Comparison of ENCODE assay signal across 22 cellular contexts in the genomic region with DNA sequence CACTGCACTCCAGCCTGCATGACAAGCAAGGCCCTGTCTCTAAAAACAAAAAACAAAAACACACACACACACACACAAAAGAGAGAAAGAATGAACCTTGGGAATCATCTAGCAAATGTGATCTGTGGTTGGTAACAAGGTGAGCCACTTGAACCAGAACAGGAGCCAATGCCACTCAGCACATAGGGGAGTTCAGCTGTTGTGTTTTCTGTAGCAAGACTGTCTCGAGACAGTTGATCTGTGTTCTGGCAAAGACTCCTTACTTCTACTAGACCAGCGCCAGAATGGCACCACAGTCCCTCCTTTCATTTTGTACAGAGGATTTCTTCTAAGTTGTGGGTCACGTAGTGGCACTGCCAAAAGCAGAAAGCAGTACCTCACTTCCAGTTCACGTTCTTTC. TPM values are rescaled to one million over a fixed set of nuclear protein-coding genes. Genes with fewer than 3 reads are reported as not detected.
DNase-seq lines count a peak whose midpoint lies in the region; ATAC-seq, FAIRE-seq and TF ChIP-seq lines count a peak whose summit lies in the region.
"Had no signal": no experiment of that assay in that cellular context is flagged by ENCODE, and none has a peak within 500 bp of the region (broad histone marks: within the 10 kb centered on the region; RNA-seq: fewer than 3 reads in every experiment).

No MANE protein-coding gene starts in this region.

- H3K9ac ChIP-seq in HCT116 (ENCODE audit: low read length) (no peak overlapping the region), K562 (ENCODE audit: insufficient read depth in 1 of 2, low read depth in 2 of 2, low read length in 2 of 2) (no peak overlapping the region)
- H3K9ac ChIP-seq: GM23248 had no signal

- intact Hi-C loops in HCT116 (cut with micrococcal nuclease): no loop called here
- intact Hi-C loops in K562 (cut with micrococcal nuclease): no loop called here
- intact Hi-C loops in psoas muscle (cut with DNase I): no loop called here

- H3K27ac ChIP-seq in HCT116 (ENCODE audit: low read depth, low read length) (no peak overlapping the region), K562 (ENCODE audit: extremely low read depth, low read depth, low read length) (no peak overlapping the region), psoas muscle (peak overlapping the region; percentile 72)
- H3K27ac ChIP-seq: GM23248 had no signal

- no peak overlapping the region for H3K4me3 ChIP-seq in HCT116 (replicated peaks in 1 of 2; ENCODE audit: low read depth in 1 of 2, low read length in 2 of 2)
- no peak overlapping the region for H3K4me3 ChIP-seq in K562
- no peak overlapping the region for H3K4me3 ChIP-seq in psoas muscle
- H3K4me3 ChIP-seq: GM12878, GM23248, HAP-1 had no signal

- H3K4me1 ChIP-seq in HCT116 (ENCODE audit: control insufficient read depth in 1 of 2, insufficient read depth in 2 of 2, low read length in 2 of 2) (peaks cover 7 to 22% of the 10 kb centered on the region in 2 experiments; a peak in 3 of 4 replicates), K562 (replicated peaks in 1 of 2; ENCODE audit: control insufficient read depth in 2 of 2, insufficient read depth in 2 of 2, low read length in 2 of 2) (peaks cover 0 to 15% of the 10 kb centered on the region in 2 experiments; a peak in 2 of 5 replicates), psoas muscle (peaks cover 7% of the 10 kb centered on the region)
- H3K4me1 ChIP-seq: BE2C, HAP-1 had no signal

- RAD21 ChIA-PET in HCT116 (lab: Charles Lee; ENCODE audit: low non-redundant PET in 1 of 2, low total read pairs in 2 of 2, uncharacterized antibody in 2 of 2, unreplicated experiment in 2 of 2): no interaction called here

- no peak for TF ChIP-seq POLR2A in HCT116 (IDR thresholded peaks at IDR 0.05; ENCODE audit: borderline replicate concordance, extremely low read depth, insufficient read depth, insufficient read length)
- no peak for TF ChIP-seq POLR2A in K562 (conservative IDR thresholded peaks at IDR 0.05)

- H3K9me3 ChIP-seq in HCT116 (ENCODE audit: control insufficient read depth in 1 of 2, insufficient read depth in 1 of 2, low read depth in 1 of 2, low read length in 2 of 2) (no peaks in the 10 kb centered on the region), K562 (replicated peaks; ENCODE audit: control insufficient read depth, insufficient read depth, low read depth, low read length) (no peaks in the 10 kb centered on the region), psoas muscle (no peaks in the 10 kb centered on the region)
- H3K9me3 ChIP-seq: BE2C, HAP-1 had no signal

- TF ChIP-seq CTCF in HCT116 (IDR thresholded peaks at IDR 0.05 in 2 of 3, conservative IDR thresholded peaks at IDR 0.05 in 1 of 3; ENCODE audit: borderline replicate concordance in 1 of 3, insufficient read depth in 1 of 3, low read depth in 2 of 3, low read length in 2 of 3) (no peak), K562 (IDR thresholded peaks at IDR 0.05 in 2 of 3, conservative IDR thresholded peaks at IDR 0.05 in 1 of 3; ENCODE audit: insufficient read depth in 2 of 3, low read depth in 1 of 3, low read length in 3 of 3) (no peak), psoas muscle (IDR thresholded peaks at IDR 0.05) (no peak)

- 26% methylated on average over 4 of the region's 4 CpGs for WGBS in K562 (ENCODE audit: insufficient coverage, low coverage, missing lambda C conversion rate)
- WGBS in psoas muscle, 3 donors: 42 to 63% (median 43%) methylated on average over 4 of the region's 4 CpGs

- DNase-seq in HCT116 (ENCODE audit: low read depth, low spot score): no peak
- no peak for DNase-seq in K562 (ENCODE audit: extremely low read depth in 1 of 4, low spot score in 3 of 4)
- DNase-seq in psoas muscle: no peak
- no peak for DNase-seq in SKM-1 treated with dmso at 0.1 percent for 144 hours (lab: John Stamatoyannopoulos, UW; ENCODE audit: unreplicated experiment)
- DNase-seq in activated T-cell treated with anti-CD3 and anti-CD28 coated beads for 4 hours: no peak
- DNase-seq in NCI-H2227 (lab: John Stamatoyannopoulos, UW; ENCODE audit: unreplicated experiment): no peak
- DNase-seq: ACHN; BE2C; C1 segment of cervical spinal cord; CD4-positive, CD25-positive, alpha-beta regulatory T cell; CD8-positive, alpha-beta memory T cell; COR-L47; DMS 273 treated with DMSO at 0.1 percent for 48 hours; DMS53; DND-41; EL; GM23248 had no signal

- BruUV-seq in HCT116 (replicated peaks; lab: Mats Ljungman, UMichigan) (no TSS peak), K562 (replicated peaks; lab: Mats Ljungman, UMichigan) (no TSS peak)

- no peaks in the 10 kb centered on the region for H3K9me2 ChIP-seq in HCT116 (ENCODE audit: insufficient read depth)

- H3K27me3 ChIP-seq in HCT116 (ENCODE audit: insufficient read depth, low read length) (no peaks in the 10 kb centered on the region), K562 (ENCODE audit: control insufficient read depth in 2 of 2, insufficient read depth in 2 of 2, low read length in 2 of 2) (no peaks in the 10 kb centered on the region), psoas muscle (ENCODE audit: insufficient read depth in 3 of 3, low read length in 2 of 3) (no peaks in the 10 kb centered on the region)
- H3K27me3 ChIP-seq: BE2C had no signal

- TF ChIP-seq EP300 in K562 (IDR thresholded peaks at IDR 0.05; ENCODE audit: low read length): no peak

- H3K79me2 ChIP-seq in HCT116 (ENCODE audit: insufficient read depth, low read length): no peaks in the 10 kb centered on the region
- no peaks in the 10 kb centered on the region for H3K79me2 ChIP-seq in K562 (ENCODE audit: control insufficient read depth, insufficient read depth, low read length)

- H3K9me1 ChIP-seq in K562 (ENCODE audit: control insufficient read depth, insufficient read depth, low read length): no peaks in the 10 kb centered on the region

- H4K20me1 ChIP-seq in HCT116 (ENCODE audit: insufficient read depth) (no peaks in the 10 kb centered on the region), K562 (replicated peaks; ENCODE audit: control insufficient read depth, insufficient read depth, low read length) (no peaks in the 10 kb centered on the region)

- POLR2A ChIA-PET in HCT116 (lab: Charles Lee): no interaction called here
- POLR2A ChIA-PET in K562 (lab: Yijun Ruan, JAX): interaction anchor here (0.6 kb wide), 1 partner anchor 18 kb away, joined by 3 read pairs; no protein-coding TSS in a partner anchor

- no peaks in the 10 kb centered on the region for H3K36me3 ChIP-seq in HCT116 (ENCODE audit: control insufficient read depth in 1 of 2, insufficient read depth in 2 of 2, low read length in 2 of 2)
- H3K36me3 ChIP-seq in K562 (ENCODE audit: control insufficient read depth, insufficient read depth, low read length): no peaks in the 10 kb centered on the region; the same call in 2 of the 3 replicates
- peaks cover 0 to 96% of the 10 kb centered on the region in 2 donors for H3K36me3 ChIP-seq in psoas muscle (ENCODE audit: insufficient read depth in 1 of 2, low read depth in 1 of 2)
- H3K36me3 ChIP-seq: BE2C, HAP-1 had no signal

- CTCF ChIA-PET in HCT116 (lab: Charles Lee): no interaction called here
- CTCF ChIA-PET in K562 (lab: Yijun Ruan, JAX; ENCODE audit: low intra/inter-chr PET ratio): no interaction called here

- in situ Hi-C loops in K562 (cut with MboI): no loop called here

- TF ChIP-seq RAD21 in HCT116 (IDR thresholded peaks at IDR 0.05; ENCODE audit: low read depth) (no peak), K562 (CRISPR knock-in tag; conservative IDR thresholded peaks at IDR 0.05 in 1 of 2, IDR thresholded peaks at IDR 0.05 in 1 of 2) (no peak)

- H2AFZ ChIP-seq in HCT116 (ENCODE audit: low read depth, low read length, poor library complexity, severe bottlenecking) (no peak overlapping the region), K562 (ENCODE audit: low read depth, low read length) (no peak overlapping the region)
- H2AFZ ChIP-seq: GM23248 had no signal

- no peak for ATAC-seq in HCT116
- no peak for ATAC-seq in K562
- peak; percentile 52 to 73 (median 64) for ATAC-seq in psoas muscle
- ATAC-seq: GM12878 had no signal

- peak overlapping the region; percentile 72; the same call in 1 of the 2 replicates for H3K4me2 ChIP-seq in HCT116 (ENCODE audit: low read length)
- H3K4me2 ChIP-seq in K562 (ENCODE audit: insufficient read depth, low read length): no peak overlapping the region

- FAIRE-seq in K562 (lab: Jason Lieb, UNC): peak; percentile 19
- FAIRE-seq: A204.1, GM12878 had no signal

RNA-seq across cellular contexts. Expression of gene ATP2A1, which starts 20.7 kb away (rescaled TPM):
- 10.3 TPM for total RNA-seq in HCT116 (2021; ENCODE audit: unreplicated experiment)
- polyA plus RNA-seq in HCT116 (2012): 5.5 and 7.0 TPM in 2 replicates
- 19.9 and 68.6 TPM in 2 replicates for total RNA-seq in K562 (2011; cell fraction: chromatin; rRNA removed; ENCODE audit: low replicate concordance)
- total RNA-seq in K562 (2011; cell fraction: nucleolus; rRNA removed): 13.0 and 15.8 TPM in 2 replicates
- 17.7 and 18.4 TPM in 2 replicates for total RNA-seq in K562 (2011; cell fraction: nucleoplasm; rRNA removed)
- 0.41 and 0.65 TPM in 2 replicates for total RNA-seq in K562 (2014; rRNA removed)
- total RNA-seq in K562 (2014; rRNA removed; fragmentation: Illumina TruSeq; extraction: Trizol): 0.64 and 0.65 TPM in 2 replicates
- total RNA-seq in K562 (2015; rRNA removed; fragmentation: Illumina TruSeq; extraction: Trizol): 0.65 and 1.9 TPM in 2 replicates
- total RNA-seq in K562 (2021): 2.3 and 2.6 TPM in 2 replicates
- polyA plus RNA-seq in K562 (2011; rRNA removed): 1.2 and 3.1 TPM in 2 replicates
- 1.5 and 2.5 TPM in 2 replicates for polyA plus RNA-seq in K562 (2011; cell fraction: cytosol; rRNA removed)
- 27.8 and 31.5 TPM in 2 replicates for polyA plus RNA-seq in K562 (2011; cell fraction: nucleus; rRNA removed)
- polyA plus RNA-seq in K562 (2012): 2.8 and 6.1 TPM in 2 replicates
- polyA plus RNA-seq in K562 (2014; fragmentation: Illumina TruSeq; extraction: Trizol): 1.8 TPM in 2 replicates
- under 1 TPM; 0.25 to 0.58 TPM for polyA plus RNA-seq in K562 (2014; fragmentation: Nextera tagmentation; extraction: Ambion mirVana)
- 1.4 and 1.8 TPM in 2 replicates for polyA plus RNA-seq in K562 (2014; rRNA removed)
- polyA minus RNA-seq in K562 (2011; rRNA and poly(A)+ RNA removed): 0.60 and 2.1 TPM in 2 replicates
- polyA minus RNA-seq in K562 (2011; cell fraction: cytosol; rRNA and poly(A)+ RNA removed): 0.76 and 1.4 TPM in 2 replicates
- 2.0 and 4.8 TPM in 2 replicates for polyA minus RNA-seq in K562 (2011; cell fraction: nucleus; rRNA and poly(A)+ RNA removed)
- 1,000 to 10,000 TPM in 3 of 4 donors, 100 to 1,000 TPM in 1; 639 to 2,539 (median 1,923) TPM for total RNA-seq in psoas muscle
- polyA plus RNA-seq in psoas muscle: 1,000 to 10,000 TPM in 2 of 3 donors, 100 to 1,000 TPM in 1; 169 to 1,914 (median 1,496) TPM
- polyA plus RNA-seq: CD4-positive, CD25-positive, alpha-beta regulatory T cell; CD8-positive, alpha-beta memory T cell had no signal

RNA-seq across cellular contexts. Expression of gene RABEP2, which starts 26.1 kb away (rescaled TPM):
- total RNA-seq in HCT116 (2021; ENCODE audit: unreplicated experiment) (13.4 TPM), K562 (2014; rRNA removed) (13.4 and 14.4 TPM in 2 replicates), K562 (2014; rRNA removed; fragmentation: Illumina TruSeq; extraction: Trizol) (1.3 and 2.4 TPM in 2 replicates), K562 (2015; rRNA removed; fragmentation: Illumina TruSeq; extraction: Trizol) (10.1 and 11.0 TPM in 2 replicates), K562 (2021) (7.9 and 10.6 TPM in 2 replicates), psoas muscle (1 to 10 TPM; 3.1 to 7.0 (median 5.2) TPM)
- 8.6 and 10.0 TPM in 2 replicates for polyA plus RNA-seq in HCT116 (2012)
- 11.5 and 16.7 TPM in 2 replicates for total RNA-seq in K562 (2011; cell fraction: chromatin; rRNA removed; ENCODE audit: low replicate concordance)
- total RNA-seq in K562 (2011; cell fraction: nucleolus; rRNA removed): 12.7 and 13.3 TPM in 2 replicates
- 7.5 and 12.1 TPM in 2 replicates for total RNA-seq in K562 (2011; cell fraction: nucleoplasm; rRNA removed)
- polyA plus RNA-seq in K562 (2011; rRNA removed) (3.5 and 4.9 TPM in 2 replicates), K562 (2014; fragmentation: Illumina TruSeq; extraction: Trizol) (1.6 and 4.5 TPM in 2 replicates), K562 (2014; fragmentation: Nextera tagmentation; extraction: Ambion mirVana) (under 1 TPM; 0.15 to 0.20 TPM), K562 (2014; rRNA removed) (10.3 and 16.6 TPM in 2 replicates), psoas muscle (10 to 100 TPM in 1 of 3 donors, 1 to 10 TPM in 2; 6.2 to 22.8 (median 8.2) TPM)
- polyA plus RNA-seq in K562 (2011; cell fraction: cytosol; rRNA removed): 3.5 and 6.3 TPM in 2 replicates
- polyA plus RNA-seq in K562 (2011; cell fraction: nucleus; rRNA removed): 8.3 and 10.7 TPM in 2 replicates
- 9.7 and 12.6 TPM in 2 replicates for polyA plus RNA-seq in K562 (2012)
- polyA minus RNA-seq in K562 (2011; rRNA and poly(A)+ RNA removed): 2.9 and 3.5 TPM in 2 replicates
- 1.8 and 4.3 TPM in 2 replicates for polyA minus RNA-seq in K562 (2011; cell fraction: cytosol; rRNA and poly(A)+ RNA removed)
- polyA minus RNA-seq in K562 (2011; cell fraction: nucleus; rRNA and poly(A)+ RNA removed): 4.1 and 4.6 TPM in 2 replicates

RNA-seq across cellular contexts. Expression of gene CD19, which starts 32.8 kb away (rescaled TPM):
- total RNA-seq in HCT116 (2021; ENCODE audit: unreplicated experiment): 0.27 TPM
- 0.05 and 0.09 TPM in 2 replicates for polyA plus RNA-seq in HCT116 (2012)
- 1.8 TPM in 1 of 2 replicates, not detected in the other for total RNA-seq in K562 (2011; cell fraction: chromatin; rRNA removed; ENCODE audit: low replicate concordance)
- total RNA-seq in K562 (2011; cell fraction: nucleolus; rRNA removed): 1.2 and 1.8 TPM in 2 replicates
- total RNA-seq in K562 (2011; cell fraction: nucleoplasm; rRNA removed): 0.76 and 1.0 TPM in 2 replicates
- 2.8 and 4.0 TPM in 2 replicates for total RNA-seq in K562 (2014; rRNA removed)
- 1.2 and 1.3 TPM in 2 replicates for total RNA-seq in K562 (2014; rRNA removed; fragmentation: Illumina TruSeq; extraction: Trizol)
- total RNA-seq in K562 (2015; rRNA removed; fragmentation: Illumina TruSeq; extraction: Trizol): 3.3 and 4.0 TPM in 2 replicates
- 3.0 and 3.7 TPM in 2 replicates for total RNA-seq in K562 (2021)
- 1.4 and 2.1 TPM in 2 replicates for polyA plus RNA-seq in K562 (2011; rRNA removed)
- polyA plus RNA-seq in K562 (2011; cell fraction: cytosol; rRNA removed): 4.8 and 6.7 TPM in 2 replicates
- polyA plus RNA-seq in K562 (2011; cell fraction: nucleus; rRNA removed): 1.9 and 2.5 TPM in 2 replicates
- polyA plus RNA-seq in K562 (2012): 4.0 and 6.3 TPM in 2 replicates
- polyA plus RNA-seq in K562 (2014; fragmentation: Illumina TruSeq; extraction: Trizol): 1.3 and 3.3 TPM in 2 replicates
- polyA plus RNA-seq in K562 (2014; fragmentation: Nextera tagmentation; extraction: Ambion mirVana): under 1 TPM in 1 of 2 experiments, not detected in 1; 0.27 TPM
- polyA plus RNA-seq in K562 (2014; rRNA removed): 2.6 and 4.1 TPM in 2 replicates
- polyA minus RNA-seq in K562 (2011; rRNA and poly(A)+ RNA removed): 0.33 and 0.60 TPM in 2 replicates
- polyA minus RNA-seq in K562 (2011; cell fraction: cytosol; rRNA and poly(A)+ RNA removed): 3.4 TPM in 1 of 2 replicates, not detected in the other
- polyA minus RNA-seq in K562 (2011; cell fraction: nucleus; rRNA and poly(A)+ RNA removed): 0.40 and 1.3 TPM in 2 replicates
- under 1 TPM in 2 of 4 donors, not detected in 2; 0.12 to 0.32 TPM for total RNA-seq in psoas muscle
- polyA plus RNA-seq in psoas muscle: under 1 TPM in 2 of 3 donors, not detected in 1; 0.10 to 0.17 TPM
- total RNA-seq: CD8-positive, alpha-beta memory T cell; GM23248; H4; HT-29 had no signal
- polyA plus RNA-seq: CD8-positive, alpha-beta memory T cell; GM23248 had no signal

RNA-seq across cellular contexts. Expression of gene SH2B1, which starts 35.3 kb away (rescaled TPM):
- total RNA-seq in HCT116 (2021; ENCODE audit: unreplicated experiment) (47.0 TPM), K562 (2014; rRNA removed) (24.7 and 25.9 TPM in 2 replicates), K562 (2014; rRNA removed; fragmentation: Illumina TruSeq; extraction: Trizol) (4.2 and 9.5 TPM in 2 replicates), K562 (2015; rRNA removed; fragmentation: Illumina TruSeq; extraction: Trizol) (15.3 and 16.8 TPM in 2 replicates), K562 (2021) (52.5 and 58.2 TPM in 2 replicates), psoas muscle (10 to 100 TPM; 22.9 to 44.6 (median 39.9) TPM)
- polyA plus RNA-seq in HCT116 (2012): 30.7 and 33.6 TPM in 2 replicates
- 80.7 and 204 TPM in 2 replicates for total RNA-seq in K562 (2011; cell fraction: chromatin; rRNA removed; ENCODE audit: low replicate concordance)
- total RNA-seq in K562 (2011; cell fraction: nucleolus; rRNA removed): 124 and 147 TPM in 2 replicates
- total RNA-seq in K562 (2011; cell fraction: nucleoplasm; rRNA removed): 94.3 and 96.1 TPM in 2 replicates
- polyA plus RNA-seq in K562 (2011; rRNA removed) (12.3 and 23.7 TPM in 2 replicates), K562 (2014; fragmentation: Illumina TruSeq; extraction: Trizol) (39.4 and 43.6 TPM in 2 replicates), K562 (2014; fragmentation: Nextera tagmentation; extraction: Ambion mirVana) (under 1 TPM; 0.18 to 0.53 TPM), K562 (2014; rRNA removed) (41.7 and 42.5 TPM in 2 replicates), psoas muscle (10 to 100 TPM; 21.0 to 47.5 (median 28.1) TPM)
- polyA plus RNA-seq in K562 (2011; cell fraction: cytosol; rRNA removed): 17.1 and 29.3 TPM in 2 replicates
- polyA plus RNA-seq in K562 (2011; cell fraction: nucleus; rRNA removed): 163 and 237 TPM in 2 replicates
- 36.6 and 51.3 TPM in 2 replicates for polyA plus RNA-seq in K562 (2012)
- 3.2 and 4.6 TPM in 2 replicates for polyA minus RNA-seq in K562 (2011; rRNA and poly(A)+ RNA removed)
- polyA minus RNA-seq in K562 (2011; cell fraction: cytosol; rRNA and poly(A)+ RNA removed): 8.1 and 11.8 TPM in 2 replicates
- 28.5 and 28.7 TPM in 2 replicates for polyA minus RNA-seq in K562 (2011; cell fraction: nucleus; rRNA and poly(A)+ RNA removed)

RNA-seq across cellular contexts. Expression of gene NFATC2IP, which starts 51.8 kb away (rescaled TPM):
- total RNA-seq in HCT116 (2021; ENCODE audit: unreplicated experiment) (41.4 TPM), K562 (2014; rRNA removed) (45.5 and 67.2 TPM in 2 replicates), K562 (2014; rRNA removed; fragmentation: Illumina TruSeq; extraction: Trizol) (45.9 and 46.9 TPM in 2 replicates), K562 (2015; rRNA removed; fragmentation: Illumina TruSeq; extraction: Trizol) (40.6 and 41.5 TPM in 2 replicates), K562 (2021) (49.2 and 54.3 TPM in 2 replicates), psoas muscle (10 to 100 TPM; 17.6 to 20.4 (median 18.8) TPM)
- 30.4 and 34.6 TPM in 2 replicates for polyA plus RNA-seq in HCT116 (2012)
- total RNA-seq in K562 (2011; cell fraction: chromatin; rRNA removed; ENCODE audit: low replicate concordance): 277 and 436 TPM in 2 replicates
- total RNA-seq in K562 (2011; cell fraction: nucleolus; rRNA removed): 228 and 264 TPM in 2 replicates
- total RNA-seq in K562 (2011; cell fraction: nucleoplasm; rRNA removed): 253 and 320 TPM in 2 replicates
- polyA plus RNA-seq in K562 (2011; rRNA removed) (100 and 106 TPM in 2 replicates), K562 (2014; fragmentation: Illumina TruSeq; extraction: Trizol) (55.1 and 62.0 TPM in 2 replicates), K562 (2014; fragmentation: Nextera tagmentation; extraction: Ambion mirVana) (10 to 100 TPM; 15.6 to 16.1 TPM), K562 (2014; rRNA removed) (73.7 and 80.9 TPM in 2 replicates), psoas muscle (10 to 100 TPM; 10.6 to 16.4 (median 16.2) TPM)
- polyA plus RNA-seq in K562 (2011; cell fraction: cytosol; rRNA removed): 49.6 and 74.5 TPM in 2 replicates
- 240 and 326 TPM in 2 replicates for polyA plus RNA-seq in K562 (2011; cell fraction: nucleus; rRNA removed)
- polyA plus RNA-seq in K562 (2012): 40.3 and 56.4 TPM in 2 replicates
- 54.5 TPM in 2 replicates for polyA minus RNA-seq in K562 (2011; rRNA and poly(A)+ RNA removed)
- 15.4 and 21.7 TPM in 2 replicates for polyA minus RNA-seq in K562 (2011; cell fraction: cytosol; rRNA and poly(A)+ RNA removed)
- polyA minus RNA-seq in K562 (2011; cell fraction: nucleus; rRNA and poly(A)+ RNA removed): 70.1 and 82.0 TPM in 2 replicates

Comparison
In these comparisons a context has a peak if more than half of its experiments do, and no peak if none do; other contexts are left out.
1. ATAC-seq: peak in psoas muscle (4 of 4); none in HCT116 (single experiment) and K562 (single experiment).
2. RNA of gene ATP2A1, which starts 20.7 kb away (total RNA-seq): 639 to 2,539 TPM in psoas muscle; 10.3 TPM in HCT116 (single experiment) and 0.41 to 68.6 TPM in K562; every median in the first group is over 4 times any median in the second.